ENCODE assay signal across 8 cellular contexts in the genomic region with DNA sequence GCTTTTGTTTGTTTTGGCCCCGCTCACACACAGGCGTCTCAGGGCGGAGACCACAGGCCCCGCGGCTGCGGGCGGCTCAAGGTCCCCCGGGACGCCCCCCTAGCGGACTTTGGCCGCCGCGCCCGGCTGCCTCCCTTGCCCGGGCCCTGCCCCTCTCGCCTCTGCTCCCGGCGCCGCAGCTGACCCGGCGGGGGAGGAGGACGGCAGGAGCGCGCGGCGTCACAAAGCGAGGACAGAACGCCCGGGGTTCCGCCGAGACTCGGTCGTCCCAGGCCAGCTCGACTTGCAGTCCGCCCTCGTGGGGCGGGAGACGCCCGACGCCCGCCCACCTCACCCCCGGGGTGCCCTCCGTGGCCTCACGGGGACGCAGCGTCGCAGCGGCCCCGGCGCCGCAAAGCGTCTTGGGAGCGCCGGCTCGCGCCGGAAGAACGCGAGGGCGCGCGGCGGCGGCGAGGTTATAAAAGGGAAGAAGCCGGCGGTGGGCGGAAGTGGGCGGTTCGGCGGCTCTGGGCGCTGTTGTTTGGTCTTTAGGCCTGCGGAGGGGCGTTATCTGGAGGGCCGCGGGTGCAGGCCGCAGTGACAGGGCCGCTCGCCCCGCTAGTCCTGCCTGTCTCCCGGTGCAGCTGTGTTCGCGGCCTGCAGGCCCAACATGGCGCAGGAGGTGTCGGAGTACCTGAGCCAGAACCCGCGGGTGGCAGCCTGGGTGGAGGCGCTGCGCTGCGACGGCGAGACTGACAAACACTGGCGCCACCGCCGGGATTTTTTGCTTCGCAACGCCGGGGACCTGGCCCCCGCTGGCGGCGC.
DNase-seq lines count a peak whose midpoint lies in the region; ATAC-seq lines count a peak whose summit lies in the region.

A gene with protein sequence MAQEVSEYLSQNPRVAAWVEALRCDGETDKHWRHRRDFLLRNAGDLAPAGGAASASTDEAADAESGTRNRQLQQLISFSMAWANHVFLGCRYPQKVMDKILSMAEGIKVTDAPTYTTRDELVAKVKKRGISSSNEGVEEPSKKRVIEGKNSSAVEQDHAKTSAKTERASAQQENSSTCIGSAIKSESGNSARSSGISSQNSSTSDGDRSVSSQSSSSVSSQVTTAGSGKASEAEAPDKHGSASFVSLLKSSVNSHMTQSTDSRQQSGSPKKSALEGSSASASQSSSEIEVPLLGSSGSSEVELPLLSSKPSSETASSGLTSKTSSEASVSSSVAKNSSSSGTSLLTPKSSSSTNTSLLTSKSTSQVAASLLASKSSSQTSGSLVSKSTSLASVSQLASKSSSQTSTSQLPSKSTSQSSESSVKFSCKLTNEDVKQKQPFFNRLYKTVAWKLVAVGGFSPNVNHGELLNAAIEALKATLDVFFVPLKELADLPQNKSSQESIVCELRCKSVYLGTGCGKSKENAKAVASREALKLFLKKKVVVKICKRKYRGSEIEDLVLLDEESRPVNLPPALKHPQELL (plus strand): TSS at position 488 of the 804 bp plus-strand sequence. CDS start 162 bp downstream, at position 650.

- peak; percentile 86 for ATAC-seq in GM19035 (IDR thresholded peaks at IDR 0.05; ENCODE audit: unreplicated experiment)
- peak; percentile 82 for ATAC-seq in HG03342 (IDR thresholded peaks at IDR 0.05; ENCODE audit: unreplicated experiment)

- peak within 1 kb of the TSS; percentile 94 for H3K27ac ChIP-seq in caudate nucleus (ENCODE audit: low read depth, low read length)

- DNase-seq in AG20443 (ENCODE audit: low spot score) (peak; percentile 97), NCI-H345 treated with DMSO at 0.1 percent for 48 hours (lab: John Stamatoyannopoulos, UW; ENCODE audit: unreplicated experiment) (peak; percentile 68), caudate nucleus (lab: John Stamatoyannopoulos, UW) (peak in 60 of 61 donors; percentile 20 to 95 (median 88)), inferior parietal cortex (ENCODE audit: extremely low spot score) (peak; percentile 95)
- peak; percentile 78 to 92 (median 89) for DNase-seq in activated CD4-positive, CD25-positive, alpha-beta regulatory T cell (lab: John Stamatoyannopoulos, UW)
- peak; percentile 89 to 94 for DNase-seq in stimulated activated CD4-positive, alpha-beta T cell treated with anti-CD3 and anti-CD28 coated beads, Interleukin-12 subunit alpha, Interleukin-12 subunit beta, amount 100 ng/mL, for 24 hours (ENCODE audit: low read depth in 2 of 2)

Comparison
In these comparisons a context has a peak if more than half of its experiments do, and no peak if none do; other contexts are left out.
1. Peak in every context shown above with its lines: DNase-seq, ATAC-seq and H3K27ac ChIP-seq.